ENCODE assay signal across 9 cellular contexts in the genomic region with DNA sequence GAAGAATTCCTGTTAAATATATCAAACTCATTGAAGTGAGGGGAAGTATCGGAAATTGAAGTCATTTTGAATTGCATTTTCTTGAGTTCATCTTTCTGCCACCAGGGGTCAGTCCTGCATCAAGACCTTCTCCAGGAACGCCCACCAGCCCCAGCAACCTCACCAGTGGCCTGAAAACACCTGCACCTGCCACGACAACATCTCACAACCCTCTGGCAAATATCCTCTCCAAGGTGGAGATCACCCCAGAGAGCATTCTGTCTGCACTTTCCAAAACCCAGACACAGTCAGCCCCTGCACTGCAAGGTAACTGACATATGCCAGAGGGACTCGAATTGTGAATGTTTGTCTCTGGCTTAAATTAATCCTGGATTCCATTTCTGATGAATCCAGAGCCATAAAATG. TPM values are rescaled to one million over a fixed set of nuclear protein-coding genes. Genes with fewer than 3 reads are reported as not detected.
A peak's percentile ranks its signal among the peaks of the same experiment; 100 is the strongest.
DNase-seq lines count a peak whose midpoint lies in the region; ATAC-seq, FAIRE-seq and TF ChIP-seq lines count a peak whose summit lies in the region.
"Had no signal": no experiment of that assay in that cellular context is flagged by ENCODE, and none has a peak within 500 bp of the region (broad histone marks: within the 10 kb centered on the region; RNA-seq: fewer than 3 reads in every experiment).

No MANE protein-coding gene starts in this region.

- DNase-seq in NCI-H1092 treated with DMSO at 0.1 percent for 48 hours (lab: John Stamatoyannopoulos, UW) (peak; percentile 56), SW480 (ENCODE audit: low spot score) (peak; percentile 51), right atrium auricular region (ENCODE audit: low spot score) (peak; percentile 68), small intestine (peak; percentile 54)
- peak; percentile 64 for DNase-seq in activated naive CD8-positive, alpha-beta T cell treated with anti-CD3 and anti-CD28 coated beads for 36 hours

- no peaks in the 10 kb centered on the region for H3K27me3 Mint-ChIP-seq in activated naive CD8-positive, alpha-beta T cell treated with anti-CD3 and anti-CD28 coated beads for 36 hours

- H3K27ac Mint-ChIP-seq in activated naive CD8-positive, alpha-beta T cell treated with anti-CD3 and anti-CD28 coated beads for 36 hours: no peak overlapping the region

- no peak overlapping the region for H3K4me3 ChIP-seq in right atrium auricular region
- H3K4me3 ChIP-seq in small intestine (ENCODE audit: low read depth in 1 of 2, low read length in 2 of 2): no peak overlapping the region

- no peak overlapping the region for H3K4me3 Mint-ChIP-seq in activated naive CD8-positive, alpha-beta T cell treated with anti-CD3 and anti-CD28 coated beads for 36 hours

- H3K27ac ChIP-seq in right atrium auricular region (no peak overlapping the region), small intestine (ENCODE audit: low read depth in 1 of 2, low read length in 1 of 2) (no peak overlapping the region)

- no peaks in the 10 kb centered on the region for H3K9me3 Mint-ChIP-seq in activated naive CD8-positive, alpha-beta T cell treated with anti-CD3 and anti-CD28 coated beads for 36 hours

- 36 to 41% (median 37%) methylated on average over 4 of the region's 4 CpGs for WGBS in small intestine, 3 donors

- peak; percentile 62 to 85 for TF ChIP-seq CTCF in right atrium auricular region (IDR thresholded peaks at IDR 0.05)

- H3K4me1 ChIP-seq in right atrium auricular region: no peaks in the 10 kb centered on the region
- no peaks in the 10 kb centered on the region for H3K4me1 ChIP-seq in small intestine (ENCODE audit: control insufficient read depth in 2 of 2, insufficient read depth in 1 of 2, low read depth in 1 of 2, low read length in 1 of 2)

- peaks cover 4% of the 10 kb centered on the region for H3K36me3 Mint-ChIP-seq in activated naive CD8-positive, alpha-beta T cell treated with anti-CD3 and anti-CD28 coated beads for 36 hours

- no peaks in the 10 kb centered on the region for H3K4me1 Mint-ChIP-seq in activated naive CD8-positive, alpha-beta T cell treated with anti-CD3 and anti-CD28 coated beads for 36 hours

- ATAC-seq in HG02852 (IDR thresholded peaks at IDR 0.05; ENCODE audit: unreplicated experiment) (no peak), HG02938 (IDR thresholded peaks at IDR 0.05; ENCODE audit: unreplicated experiment) (no peak)

- H3K9me3 ChIP-seq in right atrium auricular region (no peaks in the 10 kb centered on the region), small intestine (ENCODE audit: control insufficient read depth, low read depth) (no peaks in the 10 kb centered on the region)

- H3K36me3 ChIP-seq in right atrium auricular region (peaks cover 46% of the 10 kb centered on the region), small intestine (ENCODE audit: control insufficient read depth in 2 of 2, insufficient read depth in 2 of 2, low read length in 2 of 2) (peaks cover 5 to 7% of the 10 kb centered on the region in 2 donors)

- FAIRE-seq in G401.6 (lab: Jason Lieb, UNC): peak; percentile 49
- FAIRE-seq in small intestine (lab: Jason Lieb, UNC): no peak
- FAIRE-seq: colon had no signal

- H3K27me3 ChIP-seq in right atrium auricular region: no peaks in the 10 kb centered on the region
- no peaks in the 10 kb centered on the region for H3K27me3 ChIP-seq in small intestine (ENCODE audit: control insufficient read depth in 2 of 2, insufficient read depth in 2 of 2, low read length in 2 of 2)

RNA-seq across cellular contexts. Expression of a gene that starts 22.8 kb away (rescaled TPM):
- 10 to 100 TPM; 44.8 to 46.2 TPM for total RNA-seq in activated naive CD8-positive, alpha-beta T cell treated with anti-CD3 and anti-CD28 coated beads for 36 hours
- total RNA-seq in right atrium auricular region: 10 to 100 TPM; 10.5 to 18.1 TPM
- polyA plus RNA-seq in small intestine: 10 to 100 TPM in 1 of 3 donors, 1 to 10 TPM in 2; 6.5 to 14.6 (median 7.8) TPM

RNA-seq across cellular contexts. Expression of a gene that starts 43.5 kb away (rescaled TPM):
- under 1 TPM; 0.88 to 0.99 TPM for total RNA-seq in activated naive CD8-positive, alpha-beta T cell treated with anti-CD3 and anti-CD28 coated beads for 36 hours
- 10 to 100 TPM; 28.6 to 37.2 TPM for total RNA-seq in right atrium auricular region
- 1 to 10 TPM in 2 of 3 donors, under 1 TPM in 1; 0.89 to 8.3 (median 1.9) TPM for polyA plus RNA-seq in small intestine

RNA-seq across cellular contexts. Expression of a gene that starts 51.1 kb away (rescaled TPM):
- total RNA-seq in activated naive CD8-positive, alpha-beta T cell treated with anti-CD3 and anti-CD28 coated beads for 36 hours: not detected
- total RNA-seq in right atrium auricular region: not detected
- under 1 TPM in 1 of 3 donors, not detected in 2; 0.24 TPM for polyA plus RNA-seq in small intestine

Comparison
In these comparisons a context has a peak if more than half of its experiments do, and no peak if none do; other contexts are left out.
1. RNA of a gene that starts 43.5 kb away (total RNA-seq): 28.6 to 37.2 TPM in right atrium auricular region; 0.88 to 0.99 TPM in activated naive CD8-positive, alpha-beta T cell treated with anti-CD3 and anti-CD28 coated beads for 36 hours; every median in the first group is over 10 times any median in the second.
2. Peak in every context shown above with its lines, with median percentiles within 50 percentile points of each other: DNase-seq.